In genomic region chr2:45172993-45173392, GRCh38 we compare ENCODE assay signal across 30 cellular contexts.
DNase-seq lines count a peak whose midpoint lies in the region; ATAC-seq and TF ChIP-seq lines count a peak whose summit lies in the region.
"Had no signal": no experiment of that assay in that cellular context is flagged by ENCODE, and none has a peak within 500 bp of the region (broad histone marks: within the 10 kb centered on the region; RNA-seq: fewer than 3 reads in every experiment).

No MANE protein-coding gene starts in this region.

- peak overlapping the region; percentile 41 for H3K9ac ChIP-seq in GM23248
- H3K9ac ChIP-seq in H9 (ENCODE audit: extremely low read depth, insufficient read length, low read length) = no peak overlapping the region

- H4K91ac ChIP-seq in H9 (ENCODE audit: insufficient read length, low read depth, low read length) = no peak overlapping the region

- peaks cover 21% of the 10 kb centered on the region for H3K23me2 ChIP-seq in H9 (ENCODE audit: insufficient read length, low read depth, low read length, poor library complexity, severe bottlenecking)

- no peak overlapping the region for H2BK5ac ChIP-seq in H9 (ENCODE audit: insufficient read length, low read length)

- H4K8ac ChIP-seq in H9 (replicated peaks; ENCODE audit: insufficient read length, low read depth, low read length) = no peak overlapping the region

- H3K27ac ChIP-seq in GM23248 (peak overlapping the region; percentile 81), RWPE2 (ENCODE audit: poor library complexity, severe bottlenecking) (peak overlapping the region; percentile 69), thoracic aorta (peak overlapping the region; percentile 21 to 29), hepatocyte (no peak overlapping the region), H9 (ENCODE audit: insufficient read length, low read depth, low read length) (no peak overlapping the region)
- H3K27ac ChIP-seq: foreskin keratinocyte, upper lobe of left lung had no signal

- H3K4me1 Mint-ChIP-seq in H9 = peaks cover 23% of the 10 kb centered on the region in 2 experiments
- H3K4me1 Mint-ChIP-seq: stimulated activated effector memory CD8-positive, alpha-beta T cell treated with anti-CD3 and anti-CD28 coated beads, Interleukin-12 subunit alpha, Interleukin-12 subunit beta, amount 100 ng/mL, for 72 hours had no signal

- H3K9me3 Mint-ChIP-seq in H9 = peaks cover 0 to 6% of the 10 kb centered on the region in 2 experiments; a peak in 1 of 5 replicates
- H3K9me3 Mint-ChIP-seq: activated CD4-positive, alpha-beta T cell treated with anti-CD3 and anti-CD28 coated beads, Interleukin-2, amount 10 ng/mL, durations not matched to agents 24 days and 14 days had no signal

- H3K79me2 ChIP-seq in GM23248 (ENCODE audit: insufficient read depth) (no peaks in the 10 kb centered on the region), hepatocyte (no peaks in the 10 kb centered on the region), H9 (ENCODE audit: insufficient read depth, low read length) (peaks cover 2% of the 10 kb centered on the region; the same call in 1 of the 2 replicates)

- no peak overlapping the region for H3K56ac ChIP-seq in H9 (ENCODE audit: insufficient read length, low read depth, low read length)

- no peak overlapping the region for H4K5ac ChIP-seq in H9 (ENCODE audit: insufficient read length, low read depth, low read length)

- H3K23ac ChIP-seq in H9 (ENCODE audit: insufficient read length, low read depth, low read length) = no peak overlapping the region

- no peak overlapping the region for H3K4ac ChIP-seq in H9 (ENCODE audit: low read depth, low read length)

- H2BK120ac ChIP-seq in H9 (ENCODE audit: low read depth, low read length, poor library complexity, severe bottlenecking) = no peak overlapping the region

- H2AFZ ChIP-seq in GM23248 = no peak overlapping the region
- no peak overlapping the region for H2AFZ ChIP-seq in hepatocyte
- H2AFZ ChIP-seq in H9 (ENCODE audit: low read length) = no peak overlapping the region

- no peak overlapping the region for H2AK5ac ChIP-seq in H9 (ENCODE audit: insufficient read length, low read length)

- H3K36me3 Mint-ChIP-seq in H9 (ENCODE audit: insufficient read depth in 1 of 3, low read depth in 3 of 3) = peaks cover 0 to 5% (median 0%) of the 10 kb centered on the region in 3 experiments; a peak in 1 of 7 replicates
- H3K36me3 Mint-ChIP-seq: activated naive CD8-positive, alpha-beta T cell treated with anti-CD3 and anti-CD28 coated beads for 36 hours; stimulated activated effector memory CD8-positive, alpha-beta T cell treated with anti-CD3 and anti-CD28 coated beads, Interleukin-12 subunit alpha, Interleukin-12 subunit beta, amount 100 ng/mL, for 72 hours had no signal

- H3K27me3 ChIP-seq in GM23248 (replicated peaks; ENCODE audit: insufficient read depth) (no peaks in the 10 kb centered on the region; the same call in 1 of the 2 replicates), RWPE2 (ENCODE audit: insufficient read depth, poor library complexity, severe bottlenecking) (no peaks in the 10 kb centered on the region), thoracic aorta (replicated peaks; ENCODE audit: insufficient read depth) (no peaks in the 10 kb centered on the region), hepatocyte (peaks cover 71% of the 10 kb centered on the region), H9 (ENCODE audit: insufficient read depth, low read length) (peaks cover 11% of the 10 kb centered on the region; the same call in 1 of the 2 replicates)

- in situ Hi-C loops in GM23248 (cut with MboI) = no loop called here

- WGBS in GM23248 (ENCODE audit: low coverage in 1 of 2, low lambda C conversion rate in 2 of 2, missing lambda C conversion rate in 2 of 2), 2 experiments = 48 to 57% methylated on average over 1 of the region's 1 CpG
- WGBS in hepatocyte (ENCODE audit: low lambda C conversion rate, missing lambda C conversion rate) = 73% methylated on average over 1 of the region's 1 CpG
- no CpG with 5 or more reads among the region's 1 CpG for WGBS in H9 (ENCODE audit: extremely low coverage, insufficient read length, low lambda C conversion rate)

- no peak for ATAC-seq in RWPE2 (ENCODE audit: low read depth)
- ATAC-seq in thoracic aorta (ENCODE audit: insufficient number of reproducible peaks, low FRiP score, low read depth) = no peak
- ATAC-seq: naive thymus-derived CD8-positive, alpha-beta T cell had no signal

- H3K4me2 ChIP-seq in GM23248 (ENCODE audit: unreplicated experiment) = peak overlapping the region; percentile 54
- no peak overlapping the region for H3K4me2 ChIP-seq in hepatocyte
- no peak overlapping the region for H3K4me2 ChIP-seq in H9 (ENCODE audit: insufficient read depth, insufficient read length, low read length)

- H3K4me1 ChIP-seq in GM23248 (ENCODE audit: insufficient read depth) = peaks cover 40% of the 10 kb centered on the region
- peaks cover 32% of the 10 kb centered on the region for H3K4me1 ChIP-seq in RWPE2 (ENCODE audit: insufficient read depth, poor library complexity, severe bottlenecking)
- peaks cover 4 to 34% of the 10 kb centered on the region in 2 donors for H3K4me1 ChIP-seq in thoracic aorta (ENCODE audit: control insufficient read depth in 1 of 2, low read depth in 2 of 2)
- H3K4me1 ChIP-seq in hepatocyte (ENCODE audit: insufficient read depth) = peaks cover 20% of the 10 kb centered on the region
- no peaks in the 10 kb centered on the region for H3K4me1 ChIP-seq in H9 (ENCODE audit: insufficient read depth, low read length)
- H3K4me1 ChIP-seq: foreskin keratinocyte had no signal

- H3K18ac ChIP-seq in H9 (ENCODE audit: insufficient read length, low read depth, low read length) = no peak overlapping the region

- no peak for TF ChIP-seq CTCF in RWPE2 (IDR thresholded peaks at IDR 0.05; ENCODE audit: poor library complexity, severe bottlenecking)
- TF ChIP-seq CTCF in fibroblast of villous mesenchyme (IDR thresholded peaks at IDR 0.05; ENCODE audit: insufficient read depth, low read depth, low read length) = no peak
- no peak for TF ChIP-seq CTCF in thoracic aorta (IDR thresholded peaks at IDR 0.05)
- TF ChIP-seq CTCF in hepatocyte (IDR thresholded peaks at IDR 0.05; ENCODE audit: poor library complexity) = no peak
- no peak for TF ChIP-seq CTCF in H9 (conservative IDR thresholded peaks at IDR 0.05)

- H2BK12ac ChIP-seq in H9 (ENCODE audit: insufficient read length, low read depth, low read length) = no peak overlapping the region

- H2BK20ac ChIP-seq in H9 (ENCODE audit: low read depth, low read length, poor library complexity, severe bottlenecking) = no peak overlapping the region

- no peaks in the 10 kb centered on the region for H3K79me1 ChIP-seq in H9 (ENCODE audit: insufficient read depth, low read depth, low read length, poor library complexity, severe bottlenecking)

- H4K20me1 ChIP-seq in GM23248 (ENCODE audit: insufficient read depth) (no peaks in the 10 kb centered on the region), hepatocyte (ENCODE audit: insufficient read depth, poor library complexity, severe bottlenecking) (no peaks in the 10 kb centered on the region), H9 (ENCODE audit: control insufficient read depth, insufficient read depth, insufficient read length) (no peaks in the 10 kb centered on the region)

- H3K4me3 ChIP-seq in GM23248 = peak overlapping the region; percentile 15; the same call in 1 of the 2 replicates
- H3K4me3 ChIP-seq in RWPE2 (ENCODE audit: severe bottlenecking) = no peak overlapping the region
- H3K4me3 ChIP-seq in fibroblast of villous mesenchyme (ENCODE audit: low read depth, low read length) = no peak overlapping the region
- no peak overlapping the region for H3K4me3 ChIP-seq in thoracic aorta
- H3K4me3 ChIP-seq in hepatocyte = no peak overlapping the region
- H3K4me3 ChIP-seq: heart right ventricle, upper lobe of left lung had no signal

- no peak overlapping the region for H3K27ac Mint-ChIP-seq in H9
- H3K27ac Mint-ChIP-seq: activated CD4-positive, alpha-beta T cell treated with anti-CD3 and anti-CD28 coated beads, Interleukin-2, amount 10 ng/mL, durations not matched to agents 24 days and 14 days; activated naive CD8-positive, alpha-beta T cell treated with anti-CD3 and anti-CD28 coated beads for 36 hours; naive thymus-derived CD8-positive, alpha-beta T cell; stimulated activated effector memory CD8-positive, alpha-beta T cell treated with anti-CD3 and anti-CD28 coated beads, Interleukin-12 subunit alpha, Interleukin-12 subunit beta, amount 100 ng/mL, for 72 hours had no signal

- DNase-seq in GM23248 (peak; percentile 21), RWPE2 (ENCODE audit: low spot score) (no peak), fibroblast of villous mesenchyme (ENCODE audit: low read depth) (peak; percentile 72), thoracic aorta (ENCODE audit: low spot score) (no peak), hepatocyte (ENCODE audit: low spot score) (no peak), H9 (no peak), DMS53 treated with DMSO at 0.1 percent for 48 hours (lab: John Stamatoyannopoulos, UW; ENCODE audit: unreplicated experiment) (no peak)
- DNase-seq: activated CD4-positive, alpha-beta T cell treated with anti-CD3 and anti-CD28 coated beads, Interleukin-2, amount 10 ng/mL, durations not matched to agents 24 days and 14 days; activated CD8-positive, alpha-beta memory T cell treated with anti-CD3 and anti-CD28 coated beads for 24 hours; activated effector memory CD4-positive, alpha-beta T cell treated with Interleukin-2 at 50 U/mL for 16 hours; activated naive CD8-positive, alpha-beta T cell treated with anti-CD3 and anti-CD28 coated beads for 36 hours; anterior cingulate cortex; caudate nucleus; cortex of kidney; DND-41; effector memory CD4-positive, alpha-beta T cell; heart right ventricle; Karpas-422; MV-4-11; naive thymus-derived CD8-positive, alpha-beta T cell; NCI-H1436 treated with DMSO at 0.1 percent for 48 hours; NCI-H2107; NCI-H446; NCI-H774; occipital lobe; stimulated activated CD4-positive, alpha-beta T cell treated with anti-CD3 and anti-CD28 coated beads, Interleukin-15, amount 100 ng/mL, for 24 hours; substantia nigra; upper lobe of left lung had no signal

- peaks cover 47% of the 10 kb centered on the region for H3F3A ChIP-seq in GM23248 (ENCODE audit: insufficient read depth)

- no peaks in the 10 kb centered on the region for H3K9me3 ChIP-seq in GM23248 (ENCODE audit: low read depth)
- H3K9me3 ChIP-seq in RWPE2 (ENCODE audit: severe bottlenecking) = no peaks in the 10 kb centered on the region
- H3K9me3 ChIP-seq in thoracic aorta = no peaks in the 10 kb centered on the region
- no peaks in the 10 kb centered on the region for H3K9me3 ChIP-seq in hepatocyte (ENCODE audit: low read depth)
- H3K9me3 ChIP-seq in H9 (ENCODE audit: control insufficient read depth, low read depth, low read length) = no peaks in the 10 kb centered on the region
- H3K9me3 ChIP-seq: heart right ventricle, upper lobe of left lung had no signal

- peaks cover 58% of the 10 kb centered on the region for H3K27me3 Mint-ChIP-seq in H9 (ENCODE audit: low read depth)

- H3K14ac ChIP-seq in H9 (ENCODE audit: insufficient read depth, low read length) = no peak overlapping the region

- H3K36me3 ChIP-seq in GM23248 (ENCODE audit: low read depth) = no peaks in the 10 kb centered on the region
- no peaks in the 10 kb centered on the region for H3K36me3 ChIP-seq in RWPE2 (ENCODE audit: low read depth)
- no peaks in the 10 kb centered on the region for H3K36me3 ChIP-seq in thoracic aorta
- no peaks in the 10 kb centered on the region for H3K36me3 ChIP-seq in hepatocyte (replicated peaks; ENCODE audit: insufficient read depth, low read depth)
- H3K36me3 ChIP-seq: heart right ventricle, upper lobe of left lung had no signal

- H3K9me2 ChIP-seq in GM23248 (ENCODE audit: insufficient read depth) (no peaks in the 10 kb centered on the region), hepatocyte (replicated peaks; ENCODE audit: insufficient read depth) (no peaks in the 10 kb centered on the region)

- no peak overlapping the region for H3K4me3 Mint-ChIP-seq in H9
- H3K4me3 Mint-ChIP-seq: activated CD4-positive, alpha-beta T cell treated with anti-CD3 and anti-CD28 coated beads, Interleukin-2, amount 10 ng/mL, durations not matched to agents 24 days and 14 days; activated naive CD8-positive, alpha-beta T cell treated with anti-CD3 and anti-CD28 coated beads for 36 hours; naive thymus-derived CD8-positive, alpha-beta T cell; stimulated activated effector memory CD8-positive, alpha-beta T cell treated with anti-CD3 and anti-CD28 coated beads, Interleukin-12 subunit alpha, Interleukin-12 subunit beta, amount 100 ng/mL, for 72 hours had no signal

- H3T11ph ChIP-seq in H9 (ENCODE audit: low read length) = no peak overlapping the region

- no peak overlapping the region for H2BK15ac ChIP-seq in H9 (ENCODE audit: low read depth, low read length)

Comparison
In these comparisons a context has a peak if more than half of its experiments do, and no peak if none do; other contexts are left out.
1. DNase-seq: peak in GM23248 (single experiment) and fibroblast of villous mesenchyme (single experiment); none in RWPE2 (single experiment), thoracic aorta (single experiment), hepatocyte (single experiment), H9 (single experiment) and DMS53 treated with DMSO at 0.1 percent for 48 hours (single experiment).
2. H3K27ac ChIP-seq: peak in GM23248 (single experiment), RWPE2 (single experiment) and thoracic aorta (2 of 2); none in hepatocyte (single experiment) and H9 (single experiment).